Comparison of ENCODE assay signal across 10 cellular contexts in genomic region chr18:9985641-9986040, GRCh38.
"Had no signal": no experiment of that assay in that cellular context is flagged by ENCODE, and none has a peak within 500 bp of the region (broad histone marks: within the 10 kb centered on the region; RNA-seq: fewer than 3 reads in every experiment).

No MANE protein-coding gene starts in this region.

- H2AFZ ChIP-seq: GM23248 had no signal

- H3K9ac ChIP-seq: GM23248 had no signal

- H3K4me1 ChIP-seq: HAP-1 had no signal

- ATAC-seq: HCT116, HepG2 had no signal

- H3K27ac Mint-ChIP-seq: HFFc6, IgD-negative memory B cell had no signal

- DNase-seq: GM23248, GOT3, H7, HFFc6, KBM-7 had no signal

- H3K27ac ChIP-seq: GM23248, HL-60 had no signal

- H3K9me3 Mint-ChIP-seq: HFFc6, IgD-negative memory B cell had no signal

- H3K36me3 ChIP-seq: HAP-1 had no signal

- H3K4me3 Mint-ChIP-seq: HFFc6, IgD-negative memory B cell had no signal

- H3K4me3 ChIP-seq: GM23248, HAP-1 had no signal

- H3K4me1 Mint-ChIP-seq: IgD-negative memory B cell had no signal

- H3K9me3 ChIP-seq: HAP-1 had no signal
